In genomic region chr14:90519262-90519920, GRCh38 we compare ENCODE assay signal across 1 cellular context.
TF ChIP-seq lines count a peak whose summit lies in the region.

No MANE protein-coding gene starts in this region.

TF ChIP-seq in K562, 482 proteins besides CTCF, POLR2A, EP300 and RAD21 (continued from another document):
- TF ChIP-seq, protein P1, sequence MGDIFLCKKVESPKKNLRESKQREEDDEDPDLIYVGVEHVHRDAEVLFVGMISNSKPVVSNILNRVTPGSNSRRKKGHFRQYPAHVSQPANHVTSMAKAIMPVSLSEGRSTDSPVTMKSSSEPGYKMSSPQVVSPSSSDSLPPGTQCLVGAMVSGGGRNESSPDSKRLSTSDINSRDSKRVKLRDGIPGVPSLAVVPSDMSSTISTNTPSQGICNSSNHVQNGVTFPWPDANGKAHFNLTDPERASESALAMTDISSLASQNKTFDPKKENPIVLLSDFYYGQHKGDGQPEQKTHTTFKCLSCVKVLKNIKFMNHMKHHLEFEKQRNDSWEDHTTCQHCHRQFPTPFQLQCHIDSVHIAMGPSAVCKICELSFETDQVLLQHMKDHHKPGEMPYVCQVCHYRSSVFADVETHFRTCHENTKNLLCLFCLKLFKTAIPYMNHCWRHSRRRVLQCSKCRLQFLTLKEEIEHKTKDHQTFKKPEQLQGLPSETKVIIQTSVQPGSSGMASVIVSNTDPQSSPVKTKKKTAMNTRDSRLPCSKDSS (IDR thresholded peaks at IDR 0.05; ENCODE audit: low read depth, partially characterized antibody): no peak
- TF ChIP-seq POU5F1 (IDR thresholded peaks at IDR 0.05; ENCODE audit: borderline replicate concordance, low read depth, low read length, partially characterized antibody): no peak
- no peak for TF ChIP-seq ZNF77 (CRISPR knock-in tag; IDR thresholded peaks at IDR 0.05)
- TF ChIP-seq NFIC (IDR thresholded peaks at IDR 0.05): peak; percentile 72
- no peak for TF ChIP-seq RFX7 (CRISPR knock-in tag; IDR thresholded peaks at IDR 0.05)
- no peak for TF ChIP-seq FOXP4 (CRISPR knock-in tag; IDR thresholded peaks at IDR 0.05; ENCODE audit: borderline replicate concordance)
- TF ChIP-seq ZNF449 (CRISPR knock-in tag; IDR thresholded peaks at IDR 0.05): no peak
- TF ChIP-seq ZNF175 (CRISPR knock-in tag; IDR thresholded peaks at IDR 0.05; ENCODE audit: low read depth): no peak
- TF ChIP-seq ZEB2 (IDR thresholded peaks at IDR 0.05): no peak
- TF ChIP-seq ZBTB8A (IDR thresholded peaks at IDR 0.05; ENCODE audit: partially characterized antibody): no peak
